In genomic region chr2:64654993-64655666, GRCh38 we compare ENCODE assay signal across 1 cellular context.
TF ChIP-seq lines count a peak whose summit lies in the region.

No MANE protein-coding gene starts in this region.

TF ChIP-seq in GM12878, 131 proteins besides CTCF, POLR2A, EP300 and RAD21 (continued from another document):
- peak; percentile 23; the same call in 1 of the 2 replicates for TF ChIP-seq PKNOX1 (IDR thresholded peaks at IDR 0.05)
- no peak for TF ChIP-seq RCOR1 (conservative IDR thresholded peaks at IDR 0.05; ENCODE audit: low read depth, low read length)
- no peak for TF ChIP-seq RB1 (IDR thresholded peaks at IDR 0.05; ENCODE audit: borderline replicate concordance)
- no peak for TF ChIP-seq FOS (IDR thresholded peaks at IDR 0.05; ENCODE audit: borderline replicate concordance, extremely low read depth, insufficient read length)
- no peak for TF ChIP-seq NR2C1 (IDR thresholded peaks at IDR 0.05)
- TF ChIP-seq RAD51 (IDR thresholded peaks at IDR 0.05): no peak
- TF ChIP-seq CBX3 (IDR thresholded peaks at IDR 0.05; ENCODE audit: borderline replicate concordance, low read depth): no peak
- TF ChIP-seq CHD2 (IDR thresholded peaks at IDR 0.05; ENCODE audit: borderline replicate concordance, low read depth, low read length): no peak
- TF ChIP-seq MXI1 (IDR thresholded peaks at IDR 0.05; ENCODE audit: low read depth, low read length): no peak
- TF ChIP-seq ZNF384 (IDR thresholded peaks at IDR 0.05; ENCODE audit: borderline replicate concordance, low read depth, low read length): no peak
- 0 out of 2 replicates have a peak, but pooled peaks have one; percentile 8 for TF ChIP-seq CREM (IDR thresholded peaks at IDR 0.05; ENCODE audit: low read depth)
- TF ChIP-seq STAT1 (conservative IDR thresholded peaks at IDR 0.05): no peak
- TF ChIP-seq EGR1 (IDR thresholded peaks at IDR 0.05; ENCODE audit: borderline replicate concordance in 1 of 2, low read depth in 2 of 2, low read length in 2 of 2): peak in 1 of 2 experiments; percentile 16; a peak in 1 of 3 replicates
- no peak for TF ChIP-seq CBFB (IDR thresholded peaks at IDR 0.05; ENCODE audit: low read depth)
- no peak for TF ChIP-seq SMAD1 (IDR thresholded peaks at IDR 0.05; ENCODE audit: low read depth, partially characterized antibody)
- TF ChIP-seq JUNB (IDR thresholded peaks at IDR 0.05): peak; percentile 10; the same call in 1 of the 2 replicates
- no peak for TF ChIP-seq BACH1 (IDR thresholded peaks at IDR 0.05; ENCODE audit: borderline replicate concordance)
- 0 out of 2 replicates have a peak, but pooled peaks have one; percentile 38 for TF ChIP-seq YY1 (IDR thresholded peaks at IDR 0.05; ENCODE audit: low read depth, low read length)
- no peak for TF ChIP-seq ZBED1 (IDR thresholded peaks at IDR 0.05; ENCODE audit: borderline replicate concordance)
- no peak for TF ChIP-seq ZZZ3 (IDR thresholded peaks at IDR 0.05; ENCODE audit: control insufficient read depth, insufficient read length, low read depth)
- TF ChIP-seq BCL11A (IDR thresholded peaks at IDR 0.05; ENCODE audit: low read depth, low read length): 0 out of 2 replicates have a peak, but pooled peaks have one; percentile 18
- no peak for TF ChIP-seq RELB (IDR thresholded peaks at IDR 0.05; ENCODE audit: low read depth)
- TF ChIP-seq, protein P1, sequence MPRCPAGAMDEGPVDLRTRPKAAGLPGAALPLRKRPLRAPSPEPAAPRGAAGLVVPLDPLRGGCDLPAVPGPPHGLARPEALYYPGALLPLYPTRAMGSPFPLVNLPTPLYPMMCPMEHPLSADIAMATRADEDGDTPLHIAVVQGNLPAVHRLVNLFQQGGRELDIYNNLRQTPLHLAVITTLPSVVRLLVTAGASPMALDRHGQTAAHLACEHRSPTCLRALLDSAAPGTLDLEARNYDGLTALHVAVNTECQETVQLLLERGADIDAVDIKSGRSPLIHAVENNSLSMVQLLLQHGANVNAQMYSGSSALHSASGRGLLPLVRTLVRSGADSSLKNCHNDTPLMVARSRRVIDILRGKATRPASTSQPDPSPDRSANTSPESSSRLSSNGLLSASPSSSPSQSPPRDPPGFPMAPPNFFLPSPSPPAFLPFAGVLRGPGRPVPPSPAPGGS (IDR thresholded peaks at IDR 0.05; ENCODE audit: borderline replicate concordance, insufficient read depth, low read depth, low read length, poor library complexity, severe bottlenecking): no peak
